1 cellular context compared by ENCODE assay signal in the genomic region with DNA sequence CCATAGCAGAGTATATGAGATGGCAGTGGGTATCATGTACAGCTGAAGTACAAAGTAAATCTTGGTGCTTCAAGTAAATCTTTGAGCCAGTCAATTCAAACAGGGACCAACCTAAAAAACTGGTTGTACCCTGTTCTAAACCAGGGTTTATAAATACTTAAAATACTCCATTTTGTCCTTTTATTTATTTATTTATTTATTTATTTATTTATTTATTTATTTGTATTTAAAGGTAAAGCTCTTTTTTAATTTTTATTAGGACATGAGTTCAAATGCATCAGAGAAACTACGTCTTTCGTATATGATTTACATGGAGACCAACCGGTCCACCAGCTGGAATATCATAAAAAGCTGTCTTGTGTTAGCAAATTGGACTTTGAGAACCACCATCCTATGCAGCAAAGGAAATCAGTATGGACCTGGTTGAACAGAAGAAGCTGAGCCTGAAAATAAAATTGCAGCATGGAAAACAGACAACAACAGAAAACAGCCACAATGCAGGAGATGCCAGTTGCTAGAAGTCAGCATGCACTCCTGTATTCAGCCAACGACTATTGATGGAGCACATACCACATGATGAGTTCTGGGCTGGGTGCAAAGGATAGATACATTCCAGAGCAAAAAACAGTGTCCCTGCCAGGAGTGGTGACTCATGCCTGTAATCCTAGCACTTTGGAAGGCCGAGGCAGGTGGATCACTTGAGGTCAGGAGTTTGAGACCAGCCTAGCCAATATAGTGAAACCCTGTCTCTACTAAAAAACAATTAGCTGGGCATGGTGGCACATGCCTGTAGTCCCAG.
TF ChIP-seq lines count a peak whose summit lies in the region.

No MANE protein-coding gene starts in this region.

TF ChIP-seq in HCT116, 20 proteins besides CTCF, POLR2A, EP300 and RAD21 (continued from another document):
- TF ChIP-seq REST (IDR thresholded peaks at IDR 0.05; ENCODE audit: low read depth) (no peak), ZNF274 (IDR thresholded peaks at IDR 0.05; ENCODE audit: low read depth, low read length) (no peak), EGR1 (IDR thresholded peaks at IDR 0.05; ENCODE audit: low read depth) (no peak), ZFX (IDR thresholded peaks at IDR 0.05) (no peak), FOSL1 (IDR thresholded peaks at IDR 0.05; ENCODE audit: low read depth) (no peak), ELF1 (IDR thresholded peaks at IDR 0.05; ENCODE audit: borderline replicate concordance, low read depth) (no peak), CEBPB (IDR thresholded peaks at IDR 0.05; ENCODE audit: low read depth) (no peak), CBX3 (IDR thresholded peaks at IDR 0.05; ENCODE audit: low read depth) (no peak), JUND (IDR thresholded peaks at IDR 0.05) (no peak), EZH2 (IDR thresholded peaks at IDR 0.05) (no peak), SRF (IDR thresholded peaks at IDR 0.05; ENCODE audit: low read depth) (no peak), EZH2phosphoT487 (IDR thresholded peaks at IDR 0.05; ENCODE audit: borderline replicate concordance) (no peak)
- TF ChIP-seq, protein P1, sequence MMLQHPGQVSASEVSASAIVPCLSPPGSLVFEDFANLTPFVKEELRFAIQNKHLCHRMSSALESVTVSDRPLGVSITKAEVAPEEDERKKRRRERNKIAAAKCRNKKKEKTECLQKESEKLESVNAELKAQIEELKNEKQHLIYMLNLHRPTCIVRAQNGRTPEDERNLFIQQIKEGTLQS (IDR thresholded peaks at IDR 0.05), result no peak
- TF ChIP-seq, protein P2, sequence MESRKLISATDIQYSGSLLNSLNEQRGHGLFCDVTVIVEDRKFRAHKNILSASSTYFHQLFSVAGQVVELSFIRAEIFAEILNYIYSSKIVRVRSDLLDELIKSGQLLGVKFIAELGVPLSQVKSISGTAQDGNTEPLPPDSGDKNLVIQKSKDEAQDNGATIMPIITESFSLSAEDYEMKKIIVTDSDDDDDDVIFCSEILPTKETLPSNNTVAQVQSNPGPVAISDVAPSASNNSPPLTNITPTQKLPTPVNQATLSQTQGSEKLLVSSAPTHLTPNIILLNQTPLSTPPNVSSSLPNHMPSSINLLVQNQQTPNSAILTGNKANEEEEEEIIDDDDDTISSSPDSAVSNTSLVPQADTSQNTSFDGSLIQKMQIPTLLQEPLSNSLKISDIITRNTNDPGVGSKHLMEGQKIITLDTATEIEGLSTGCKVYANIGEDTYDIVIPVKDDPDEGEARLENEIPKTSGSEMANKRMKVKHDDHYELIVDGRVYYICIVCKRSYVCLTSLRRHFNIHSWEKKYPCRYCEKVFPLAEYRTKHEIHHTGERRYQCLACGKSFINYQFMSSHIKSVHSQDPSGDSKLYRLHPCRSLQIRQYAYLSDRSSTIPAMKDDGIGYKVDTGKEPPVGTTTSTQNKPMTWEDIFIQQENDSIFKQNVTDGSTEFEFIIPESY (IDR thresholded peaks at IDR 0.05; ENCODE audit: extremely low read depth, insufficient replicate concordance, low read length), result no peak
